In genomic region chr19:3404324-3405260, GRCh38 we compare ENCODE assay signal across 9 cellular contexts. TPM values are rescaled to one million over a fixed set of nuclear protein-coding genes. Genes with fewer than 3 reads are reported as not detected.
DNase-seq lines count a peak whose midpoint lies in the region; ATAC-seq, FAIRE-seq and TF ChIP-seq lines count a peak whose summit lies in the region.
"Had no signal": no experiment of that assay in that cellular context is flagged by ENCODE, and none has a peak within 500 bp of the region (broad histone marks: within the 10 kb centered on the region; RNA-seq: fewer than 3 reads in every experiment).

No MANE protein-coding gene starts in this region.

- peak; percentile 73 for ATAC-seq in left lung
- ATAC-seq in activated CD4-positive, alpha-beta T cell treated with anti-CD3 and anti-CD28 coated beads for 36 hours = no peak
- ATAC-seq: T-helper 17 cell had no signal

- H3K9me3 Mint-ChIP-seq in activated CD4-positive, alpha-beta T cell treated with anti-CD3 and anti-CD28 coated beads for 36 hours (ENCODE audit: low read depth) = no peaks in the 10 kb centered on the region

- no peaks in the 10 kb centered on the region for H3K27me3 Mint-ChIP-seq in activated CD4-positive, alpha-beta T cell treated with anti-CD3 and anti-CD28 coated beads for 36 hours
- H3K27me3 Mint-ChIP-seq: T-helper 17 cell had no signal

- POLR2A ChIA-PET in activated CD4-positive, alpha-beta T cell treated with anti-CD3 and anti-CD28 coated beads for 36 hours (lab: Charles Lee) = no interaction called here

- no peak for TF ChIP-seq POLR2A in GM12891 (IDR thresholded peaks at IDR 0.05; ENCODE audit: low read depth, low read length)

- peaks cover 0 to 20% of the 10 kb centered on the region in 2 donors for H3K36me3 ChIP-seq in left lung

- peak overlapping the region; percentile 25 for H3K4me3 ChIP-seq in HFF-Myc (replicated peaks; ENCODE audit: low read depth, low read length)
- H3K4me3 ChIP-seq in left lung = peak overlapping the region; percentile 6 to 24

- DNase-seq in HFF-Myc (ENCODE audit: extremely low read depth, low read depth) (peak; percentile 71), dermis microvascular lymphatic vessel endothelial cell (ENCODE audit: low read depth in 2 of 2) (peak; percentile 84 to 91), left lung (peak; percentile 78 to 87), stromal cell of bone marrow (ENCODE audit: low read depth) (peak; percentile 85), HuH-7 (ENCODE audit: low spot score) (no peak), GM12891 (ENCODE audit: insufficient read length, low spot score) (no peak), NCI-H1092 treated with DMSO at 0.1 percent for 48 hours (lab: John Stamatoyannopoulos, UW) (no peak)
- no peak for DNase-seq in activated CD4-positive, alpha-beta T cell treated with anti-CD3 and anti-CD28 coated beads for 36 hours
- DNase-seq: T-helper 17 cell had no signal

- H3K4me3 Mint-ChIP-seq in activated CD4-positive, alpha-beta T cell treated with anti-CD3 and anti-CD28 coated beads for 36 hours = no peak overlapping the region
- H3K4me3 Mint-ChIP-seq: T-helper 17 cell had no signal

- H3K36me3 Mint-ChIP-seq in activated CD4-positive, alpha-beta T cell treated with anti-CD3 and anti-CD28 coated beads for 36 hours (ENCODE audit: low read depth) = peaks cover 5% of the 10 kb centered on the region

- H3K4me1 Mint-ChIP-seq in activated CD4-positive, alpha-beta T cell treated with anti-CD3 and anti-CD28 coated beads for 36 hours = no peaks in the 10 kb centered on the region

- H3K27ac Mint-ChIP-seq in activated CD4-positive, alpha-beta T cell treated with anti-CD3 and anti-CD28 coated beads for 36 hours = no peak overlapping the region
- H3K27ac Mint-ChIP-seq: T-helper 17 cell had no signal

- intact Hi-C loops in left lung (cut with DNase I) = no loop called here
- intact Hi-C loops in activated CD4-positive, alpha-beta T cell treated with anti-CD3 and anti-CD28 coated beads for 36 hours (cut with DNase I, micrococcal nuclease) = no loop called here

- no peaks in the 10 kb centered on the region for H3K9me3 ChIP-seq in left lung

- no peak for FAIRE-seq in GM12891 (lab: Jason Lieb, UNC)

- H3K27me3 ChIP-seq in left lung = no peaks in the 10 kb centered on the region

- CTCF ChIA-PET in activated CD4-positive, alpha-beta T cell treated with anti-CD3 and anti-CD28 coated beads for 36 hours (lab: Charles Lee) = no interaction called here

- TF ChIP-seq CTCF in HFF-Myc (IDR thresholded peaks at IDR 0.05; ENCODE audit: low read depth, low read length, missing control alignments) (no peak), left lung (IDR thresholded peaks at IDR 0.05) (no peak)

- H3K4me1 ChIP-seq in left lung = peaks cover 13 to 84% of the 10 kb centered on the region in 2 donors

- peak overlapping the region; percentile 94 to 97 for H3K27ac ChIP-seq in left lung

TF ChIP-seq in GM12891, 5 proteins besides CTCF, POLR2A, EP300 and RAD21:
- TF ChIP-seq TAF1 (IDR thresholded peaks at IDR 0.05; ENCODE audit: low read depth, low read length) (no peak), SPI1 (IDR thresholded peaks at IDR 0.05; ENCODE audit: low read depth, low read length) (no peak), POLR2AphosphoS5 (IDR thresholded peaks at IDR 0.05; ENCODE audit: low read depth, low read length) (no peak), PAX5 (IDR thresholded peaks at IDR 0.05; ENCODE audit: insufficient read depth, low read length, severe bottlenecking) (no peak), POU2F2 (IDR thresholded peaks at IDR 0.05; ENCODE audit: low read depth, low read length) (no peak)

RNA-seq across cellular contexts. Expression of gene NFIC, which starts 38.2 kb away (rescaled TPM):
- total RNA-seq in dermis microvascular lymphatic vessel endothelial cell (11.9 and 18.2 TPM in 2 replicates), left lung (100 to 1,000 TPM; 138 to 163 TPM)
- total RNA-seq in activated CD4-positive, alpha-beta T cell treated with anti-CD3 and anti-CD28 coated beads for 36 hours = 10 to 100 TPM; 20.5 to 22.6 TPM
- 7.2 TPM for polyA plus RNA-seq in GM12891 (2012; ENCODE audit: low read depth, missing spikeins)

Comparison
In these comparisons a context has a peak if more than half of its experiments do, and no peak if none do; other contexts are left out.
1. DNase-seq: peak in HFF-Myc (single experiment), dermis microvascular lymphatic vessel endothelial cell (2 of 2), left lung (2 of 2) and stromal cell of bone marrow (single experiment); none in HuH-7 (single experiment), activated CD4-positive, alpha-beta T cell treated with anti-CD3 and anti-CD28 coated beads for 36 hours (single experiment), GM12891 (single experiment) and NCI-H1092 treated with DMSO at 0.1 percent for 48 hours (single experiment).